Comparison of ENCODE assay signal across 17 cellular contexts in genomic region chr22:37174964-37175363, GRCh38. TPM values are rescaled to one million over a fixed set of nuclear protein-coding genes. Genes with fewer than 3 reads are reported as not detected.
A peak's percentile ranks its signal among the peaks of the same experiment; 100 is the strongest.
DNase-seq lines count a peak whose midpoint lies in the region; ATAC-seq and TF ChIP-seq lines count a peak whose summit lies in the region.
"Had no signal": no experiment of that assay in that cellular context is flagged by ENCODE, and none has a peak within 500 bp of the region (broad histone marks: within the 10 kb centered on the region; RNA-seq: fewer than 3 reads in every experiment).

No MANE protein-coding gene starts in this region.

- POLR2A ChIA-PET in activated naive CD8-positive, alpha-beta T cell treated with anti-CD3 and anti-CD28 coated beads, Interleukin-2, amount 10 ng/mL, durations not matched to agents 7 days and 5 days (lab: Charles Lee) = interaction anchor here (1.4 to 1.5 kb wide), 2 partner anchors 25 to 52 kb away, joined by 4 to 5 read pairs; partner anchors contain the start of gene IL2RB

- peak; percentile 15 for DNase-seq in activated naive CD8-positive, alpha-beta T cell treated with anti-CD3 and anti-CD28 coated beads, Interleukin-2, amount 10 ng/mL, durations not matched to agents 7 days and 5 days
- no peak for DNase-seq in activated naive CD8-positive, alpha-beta T cell treated with anti-CD3 and anti-CD28 coated beads for 36 hours
- DNase-seq in HFFc6 (no peak), posterior vena cava (ENCODE audit: low spot score) (peak; percentile 5), NCI-H1694 treated with DMSO at 0.1 percent for 48 hours (lab: John Stamatoyannopoulos, UW) (no peak)
- DNase-seq: DMS79, MV-4-11, NCI-H187, NCI-H345, NCI-H524 treated with DMSO at 0.1 percent for 48 hours, PC-3, RPMI8226 had no signal

- H3K27me3 Mint-ChIP-seq in activated naive CD8-positive, alpha-beta T cell treated with anti-CD3 and anti-CD28 coated beads, Interleukin-2, amount 10 ng/mL, durations not matched to agents 7 days and 5 days = no peaks in the 10 kb centered on the region
- H3K27me3 Mint-ChIP-seq in activated naive CD8-positive, alpha-beta T cell treated with anti-CD3 and anti-CD28 coated beads for 36 hours = no peaks in the 10 kb centered on the region
- peaks cover 23% of the 10 kb centered on the region for H3K27me3 Mint-ChIP-seq in HFFc6 (ENCODE audit: insufficient read depth)
- peaks cover 35% of the 10 kb centered on the region for H3K27me3 Mint-ChIP-seq in dendritic cell treated with granulocyte-macrophage colony-stimulating factor and Interleukin-4, amounts not matched to agents 40 ng/mL and 50 ng/mL, for 4 days

- no peaks in the 10 kb centered on the region for H3K9me3 Mint-ChIP-seq in activated naive CD8-positive, alpha-beta T cell treated with anti-CD3 and anti-CD28 coated beads, Interleukin-2, amount 10 ng/mL, durations not matched to agents 7 days and 5 days
- no peaks in the 10 kb centered on the region for H3K9me3 Mint-ChIP-seq in activated naive CD8-positive, alpha-beta T cell treated with anti-CD3 and anti-CD28 coated beads for 36 hours
- no peaks in the 10 kb centered on the region for H3K9me3 Mint-ChIP-seq in HFFc6
- no peaks in the 10 kb centered on the region for H3K9me3 Mint-ChIP-seq in dendritic cell treated with granulocyte-macrophage colony-stimulating factor and Interleukin-4, amounts not matched to agents 40 ng/mL and 50 ng/mL, for 4 days

- H3K27ac Mint-ChIP-seq in activated naive CD8-positive, alpha-beta T cell treated with anti-CD3 and anti-CD28 coated beads, Interleukin-2, amount 10 ng/mL, durations not matched to agents 7 days and 5 days = no peak overlapping the region
- no peak overlapping the region for H3K27ac Mint-ChIP-seq in activated naive CD8-positive, alpha-beta T cell treated with anti-CD3 and anti-CD28 coated beads for 36 hours
- H3K27ac Mint-ChIP-seq in HFFc6 = peak overlapping the region; percentile 10; the same call in 1 of the 2 replicates
- peak overlapping the region; percentile 57 for H3K27ac Mint-ChIP-seq in dendritic cell treated with granulocyte-macrophage colony-stimulating factor and Interleukin-4, amounts not matched to agents 40 ng/mL and 50 ng/mL, for 4 days

- no peak overlapping the region for H3K4me3 Mint-ChIP-seq in activated naive CD8-positive, alpha-beta T cell treated with anti-CD3 and anti-CD28 coated beads, Interleukin-2, amount 10 ng/mL, durations not matched to agents 7 days and 5 days
- no peak overlapping the region for H3K4me3 Mint-ChIP-seq in activated naive CD8-positive, alpha-beta T cell treated with anti-CD3 and anti-CD28 coated beads for 36 hours
- no peak overlapping the region for H3K4me3 Mint-ChIP-seq in HFFc6
- no peak overlapping the region for H3K4me3 Mint-ChIP-seq in dendritic cell treated with granulocyte-macrophage colony-stimulating factor and Interleukin-4, amounts not matched to agents 40 ng/mL and 50 ng/mL, for 4 days

- intact Hi-C loops in dendritic cell treated with granulocyte-macrophage colony-stimulating factor and Interleukin-4, amounts not matched to agents 40 ng/mL and 50 ng/mL, for 4 days (cut with micrococcal nuclease) = no loop called here
- intact Hi-C loops in posterior vena cava (cut with DNase I) = no loop called here

- peaks cover 8% of the 10 kb centered on the region for H3K36me3 Mint-ChIP-seq in activated naive CD8-positive, alpha-beta T cell treated with anti-CD3 and anti-CD28 coated beads, Interleukin-2, amount 10 ng/mL, durations not matched to agents 7 days and 5 days
- H3K36me3 Mint-ChIP-seq in activated naive CD8-positive, alpha-beta T cell treated with anti-CD3 and anti-CD28 coated beads for 36 hours = no peaks in the 10 kb centered on the region
- no peaks in the 10 kb centered on the region for H3K36me3 Mint-ChIP-seq in HFFc6 (ENCODE audit: low read depth)
- H3K36me3 Mint-ChIP-seq in dendritic cell treated with granulocyte-macrophage colony-stimulating factor and Interleukin-4, amounts not matched to agents 40 ng/mL and 50 ng/mL, for 4 days (ENCODE audit: low read depth) = no peaks in the 10 kb centered on the region

- TF ChIP-seq CTCF in HFFc6 (IDR thresholded peaks at IDR 0.05) = no peak

- peaks cover 24% of the 10 kb centered on the region for H3K4me1 Mint-ChIP-seq in activated naive CD8-positive, alpha-beta T cell treated with anti-CD3 and anti-CD28 coated beads, Interleukin-2, amount 10 ng/mL, durations not matched to agents 7 days and 5 days
- H3K4me1 Mint-ChIP-seq in activated naive CD8-positive, alpha-beta T cell treated with anti-CD3 and anti-CD28 coated beads for 36 hours = peaks cover 19% of the 10 kb centered on the region
- peaks cover 35% of the 10 kb centered on the region for H3K4me1 Mint-ChIP-seq in HFFc6 (ENCODE audit: low read depth)
- H3K4me1 Mint-ChIP-seq in dendritic cell treated with granulocyte-macrophage colony-stimulating factor and Interleukin-4, amounts not matched to agents 40 ng/mL and 50 ng/mL, for 4 days (ENCODE audit: low read depth) = peaks cover 39% of the 10 kb centered on the region

- ATAC-seq in activated naive CD8-positive, alpha-beta T cell treated with anti-CD3 and anti-CD28 coated beads, Interleukin-2, amount 10 ng/mL, durations not matched to agents 7 days and 5 days (ENCODE audit: low read depth) = no peak
- no peak for ATAC-seq in GM21381 (IDR thresholded peaks at IDR 0.05; ENCODE audit: unreplicated experiment)
- ATAC-seq: A549, HepG2, PC-3 had no signal

RNA-seq across cellular contexts. Expression of gene C1QTNF6, which starts 13.1 kb away (rescaled TPM):
- total RNA-seq in activated naive CD8-positive, alpha-beta T cell treated with anti-CD3 and anti-CD28 coated beads, Interleukin-2, amount 10 ng/mL, durations not matched to agents 7 days and 5 days = 10 to 100 TPM; 15.2 to 15.7 TPM
- total RNA-seq in activated naive CD8-positive, alpha-beta T cell treated with anti-CD3 and anti-CD28 coated beads for 36 hours = 1 to 10 TPM; 2.7 to 3.2 TPM
- 1 to 10 TPM; 3.3 to 5.0 (median 4.0) TPM for total RNA-seq in HFFc6 (2021; fragmentation: NEBNext Ultra II Directional; extraction: Animal tissue kit (Norgen Biotek cat#: 25700))
- 1 to 10 TPM; 1.8 to 6.3 TPM for total RNA-seq in posterior vena cava

RNA-seq across cellular contexts. Expression of gene IL2RB, which starts 25.2 kb away (rescaled TPM):
- total RNA-seq in activated naive CD8-positive, alpha-beta T cell treated with anti-CD3 and anti-CD28 coated beads, Interleukin-2, amount 10 ng/mL, durations not matched to agents 7 days and 5 days = 100 to 1,000 TPM; 223 to 232 TPM
- 100 to 1,000 TPM; 148 to 149 TPM for total RNA-seq in activated naive CD8-positive, alpha-beta T cell treated with anti-CD3 and anti-CD28 coated beads for 36 hours
- not detected for total RNA-seq in HFFc6 (2021; fragmentation: NEBNext Ultra II Directional; extraction: Animal tissue kit (Norgen Biotek cat#: 25700))
- total RNA-seq in posterior vena cava = 1 to 10 TPM; 1.2 to 1.3 TPM
- total RNA-seq: HepG2, PC-3, SJSA1 had no signal

RNA-seq across cellular contexts. Expression of gene SSTR3, which starts 37.3 kb away (rescaled TPM):
- 10 to 100 TPM; 10.1 to 11.3 TPM for total RNA-seq in activated naive CD8-positive, alpha-beta T cell treated with anti-CD3 and anti-CD28 coated beads, Interleukin-2, amount 10 ng/mL, durations not matched to agents 7 days and 5 days
- 1 to 10 TPM; 7.1 to 7.4 TPM for total RNA-seq in activated naive CD8-positive, alpha-beta T cell treated with anti-CD3 and anti-CD28 coated beads for 36 hours
- not detected for total RNA-seq in HFFc6 (2021; fragmentation: NEBNext Ultra II Directional; extraction: Animal tissue kit (Norgen Biotek cat#: 25700))
- total RNA-seq in posterior vena cava = not detected
- total RNA-seq: SJSA1 had no signal

Comparison
In these comparisons a context has a peak if more than half of its experiments do, and no peak if none do; other contexts are left out.
1. DNase-seq: peak in activated naive CD8-positive, alpha-beta T cell treated with anti-CD3 and anti-CD28 coated beads, Interleukin-2, amount 10 ng/mL, durations not matched to agents 7 days and 5 days (single experiment) and posterior vena cava (single experiment); none in activated naive CD8-positive, alpha-beta T cell treated with anti-CD3 and anti-CD28 coated beads for 36 hours (single experiment), HFFc6 (single experiment) and NCI-H1694 treated with DMSO at 0.1 percent for 48 hours (single experiment).
2. H3K27ac Mint-ChIP-seq: peak in HFFc6 (single experiment) and dendritic cell treated with granulocyte-macrophage colony-stimulating factor and Interleukin-4, amounts not matched to agents 40 ng/mL and 50 ng/mL, for 4 days (single experiment); none in activated naive CD8-positive, alpha-beta T cell treated with anti-CD3 and anti-CD28 coated beads, Interleukin-2, amount 10 ng/mL, durations not matched to agents 7 days and 5 days (single experiment) and activated naive CD8-positive, alpha-beta T cell treated with anti-CD3 and anti-CD28 coated beads for 36 hours (single experiment).
3. RNA of gene IL2RB, which starts 25.2 kb away (total RNA-seq): 223 to 232 TPM in activated naive CD8-positive, alpha-beta T cell treated with anti-CD3 and anti-CD28 coated beads, Interleukin-2, amount 10 ng/mL, durations not matched to agents 7 days and 5 days and 148 to 149 TPM in activated naive CD8-positive, alpha-beta T cell treated with anti-CD3 and anti-CD28 coated beads for 36 hours; 1.2 to 1.3 TPM in posterior vena cava and not detected in HFFc6; every median in the first group is over 10 times any median in the second.
4. RNA of gene SSTR3, which starts 37.3 kb away (total RNA-seq): 10.1 to 11.3 TPM in activated naive CD8-positive, alpha-beta T cell treated with anti-CD3 and anti-CD28 coated beads, Interleukin-2, amount 10 ng/mL, durations not matched to agents 7 days and 5 days and 7.1 to 7.4 TPM in activated naive CD8-positive, alpha-beta T cell treated with anti-CD3 and anti-CD28 coated beads for 36 hours; not detected in posterior vena cava and not detected in HFFc6; every median in the first group is over 4 times any median in the second.